ENCODE assay signal across 1 cellular context in genomic region chr16:84640145-84640544, GRCh38.
A peak's percentile ranks its signal among the peaks of the same experiment; 100 is the strongest.
TF ChIP-seq lines count a peak whose summit lies in the region.

No MANE protein-coding gene starts in this region.

TF ChIP-seq in GM12878, 131 proteins besides CTCF, POLR2A, EP300 and RAD21:
- TF ChIP-seq ZNF24 (IDR thresholded peaks at IDR 0.05), result peak; percentile 74; the same call in 1 of the 2 replicates
- TF ChIP-seq, protein P1, sequence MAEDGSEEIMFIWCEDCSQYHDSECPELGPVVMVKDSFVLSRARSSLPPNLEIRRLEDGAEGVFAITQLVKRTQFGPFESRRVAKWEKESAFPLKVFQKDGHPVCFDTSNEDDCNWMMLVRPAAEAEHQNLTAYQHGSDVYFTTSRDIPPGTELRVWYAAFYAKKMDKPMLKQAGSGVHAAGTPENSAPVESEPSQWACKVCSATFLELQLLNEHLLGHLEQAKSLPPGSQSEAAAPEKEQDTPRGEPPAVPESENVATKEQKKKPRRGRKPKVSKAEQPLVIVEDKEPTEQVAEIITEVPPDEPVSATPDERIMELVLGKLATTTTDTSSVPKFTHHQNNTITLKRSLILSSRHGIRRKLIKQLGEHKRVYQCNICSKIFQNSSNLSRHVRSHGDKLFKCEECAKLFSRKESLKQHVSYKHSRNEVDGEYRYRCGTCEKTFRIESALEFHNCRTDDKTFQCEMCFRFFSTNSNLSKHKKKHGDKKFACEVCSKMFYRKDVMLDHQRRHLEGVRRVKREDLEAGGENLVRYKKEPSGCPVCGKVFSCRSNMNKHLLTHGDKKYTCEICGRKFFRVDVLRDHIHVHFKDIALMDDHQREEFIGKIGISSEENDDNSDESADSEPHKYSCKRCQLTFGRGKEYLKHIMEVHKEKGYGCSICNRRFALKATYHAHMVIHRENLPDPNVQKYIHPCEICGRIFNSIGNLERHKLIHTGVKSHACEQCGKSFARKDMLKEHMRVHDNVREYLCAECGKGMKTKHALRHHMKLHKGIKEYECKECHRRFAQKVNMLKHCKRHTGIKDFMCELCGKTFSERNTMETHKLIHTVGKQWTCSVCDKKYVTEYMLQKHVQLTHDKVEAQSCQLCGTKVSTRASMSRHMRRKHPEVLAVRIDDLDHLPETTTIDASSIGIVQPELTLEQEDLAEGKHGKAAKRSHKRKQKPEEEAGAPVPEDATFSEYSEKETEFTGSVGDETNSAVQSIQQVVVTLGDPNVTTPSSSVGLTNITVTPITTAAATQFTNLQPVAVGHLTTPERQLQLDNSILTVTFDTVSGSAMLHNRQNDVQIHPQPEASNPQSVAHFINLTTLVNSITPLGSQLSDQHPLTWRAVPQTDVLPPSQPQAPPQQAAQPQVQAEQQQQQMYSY (CRISPR knock-in tag; IDR thresholded peaks at IDR 0.05), result no peak
